Comparison of ENCODE assay signal across 9 cellular contexts in the genomic region with DNA sequence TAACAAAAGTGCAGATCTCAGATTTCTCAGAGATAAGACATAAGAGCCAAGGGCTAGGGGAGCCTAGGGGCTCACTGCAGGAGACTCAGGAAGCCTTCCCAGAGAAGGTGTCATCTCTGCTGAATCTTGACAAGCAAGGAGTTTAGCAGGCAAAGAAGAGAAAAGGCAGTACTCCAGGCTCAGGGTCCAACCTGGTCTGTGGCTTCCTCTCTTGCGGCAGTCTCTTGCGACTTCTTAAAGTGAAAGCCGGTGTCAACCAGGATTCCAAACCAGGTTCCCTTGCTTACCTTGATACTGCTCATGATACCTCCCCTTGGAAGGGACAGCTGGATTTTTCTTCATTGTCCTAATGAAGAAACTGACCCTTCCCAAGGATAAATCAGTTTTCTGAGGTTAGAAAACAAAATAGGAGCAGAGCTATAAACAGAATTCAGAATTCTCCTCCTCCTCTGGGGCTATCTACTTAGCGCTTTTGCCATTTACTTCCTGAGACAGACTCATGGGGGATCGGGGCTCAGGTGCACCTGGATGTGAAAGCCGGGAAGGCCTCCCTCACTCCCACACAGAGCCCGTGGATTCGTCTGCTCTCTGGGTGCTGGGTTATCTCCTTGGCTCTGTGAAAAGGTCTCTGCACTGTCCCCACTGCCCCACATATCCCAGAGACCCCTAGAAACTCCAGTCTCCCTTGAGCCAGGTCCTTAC. TPM values are rescaled to one million over a fixed set of nuclear protein-coding genes. Genes with fewer than 3 reads are reported as not detected.
DNase-seq lines count a peak whose midpoint lies in the region; ATAC-seq and TF ChIP-seq lines count a peak whose summit lies in the region.
"Had no signal": no experiment of that assay in that cellular context is flagged by ENCODE, and none has a peak within 500 bp of the region (broad histone marks: within the 10 kb centered on the region; RNA-seq: fewer than 3 reads in every experiment).

No MANE protein-coding gene starts in this region.

- no peaks in the 10 kb centered on the region for H4K20me1 ChIP-seq in BLaER1

- peaks cover 53% of the 10 kb centered on the region for H3K4me1 ChIP-seq in BLaER1
- peaks cover 54 to 56% of the 10 kb centered on the region in 2 donors for H3K4me1 ChIP-seq in duodenal mucosa (ENCODE audit: control insufficient read depth in 1 of 2, insufficient read depth in 2 of 2, low read length in 2 of 2)

- no peak for TF ChIP-seq CTCF in neural crest cell (conservative IDR thresholded peaks at IDR 0.05)

- H3K9me3 Mint-ChIP-seq in neural crest cell = no peaks in the 10 kb centered on the region

- TF ChIP-seq EP300 in Ishikawa (IDR thresholded peaks at IDR 0.05; ENCODE audit: borderline replicate concordance) = no peak

- no peak for TF ChIP-seq RAD21 in Ishikawa (IDR thresholded peaks at IDR 0.05; ENCODE audit: low read depth)

- H3K27me3 ChIP-seq in BLaER1 (peaks cover 22% of the 10 kb centered on the region), duodenal mucosa (ENCODE audit: control insufficient read depth in 1 of 2, insufficient read depth in 2 of 2, low read length in 2 of 2) (no peaks in the 10 kb centered on the region)

- peaks cover 19% of the 10 kb centered on the region for H3K27me3 Mint-ChIP-seq in neural crest cell (ENCODE audit: low read depth)

- ATAC-seq in HG03354 (IDR thresholded peaks at IDR 0.05; ENCODE audit: poor library complexity, severe bottlenecking, unreplicated experiment) (no peak), GM21737 (IDR thresholded peaks at IDR 0.05; ENCODE audit: unreplicated experiment) (no peak)

- peak overlapping the region; percentile 69 for H3K27ac Mint-ChIP-seq in neural crest cell (ENCODE audit: unreplicated experiment)

- no peak overlapping the region; the same call in 1 of the 2 replicates for H3K27ac ChIP-seq in BLaER1
- peak overlapping the region; percentile 81 for H3K27ac ChIP-seq in duodenal mucosa (ENCODE audit: low read depth, low read length)

- H3K9me3 ChIP-seq in BLaER1 (no peaks in the 10 kb centered on the region), duodenal mucosa (ENCODE audit: control insufficient read depth in 1 of 2, low read length in 2 of 2) (no peaks in the 10 kb centered on the region)

- H3K36me3 Mint-ChIP-seq in neural crest cell (ENCODE audit: low read depth) = no peaks in the 10 kb centered on the region

- peak overlapping the region; percentile 63 for H3K4me2 ChIP-seq in BLaER1

- H3K4me3 ChIP-seq in BLaER1 (no peak overlapping the region), duodenal mucosa (ENCODE audit: low read depth in 1 of 2, low read length in 2 of 2) (peak overlapping the region; percentile 28 to 41)

- DNase-seq in neural crest cell (ENCODE audit: low read depth, low spot score) (no peak), mesenteric fat pad (ENCODE audit: low spot score) (no peak), iPS-NIHi11 (ENCODE audit: low spot score) (no peak)
- DNase-seq: SHP77 treated with DMSO at 0.1 percent for 48 hours had no signal

- H3K4me1 Mint-ChIP-seq in neural crest cell = peaks cover 29% of the 10 kb centered on the region

- H3K9ac ChIP-seq in BLaER1 = no peak overlapping the region
- peak overlapping the region; percentile 13 to 21 for H3K9ac ChIP-seq in duodenal mucosa (ENCODE audit: low read depth in 1 of 2, low read length in 2 of 2)

- H3K4me3 Mint-ChIP-seq in neural crest cell = no peak overlapping the region

- H3K36me3 ChIP-seq in BLaER1 = no peaks in the 10 kb centered on the region
- H3K36me3 ChIP-seq in duodenal mucosa (ENCODE audit: control insufficient read depth in 1 of 2, insufficient read depth in 2 of 2, low read length in 2 of 2) = no peaks in the 10 kb centered on the region

TF ChIP-seq in Ishikawa, 13 proteins besides CTCF, POLR2A, EP300 and RAD21:
- no peak for TF ChIP-seq TAF1 (IDR thresholded peaks at IDR 0.05; ENCODE audit: low read depth)
- TF ChIP-seq CREB1 (IDR thresholded peaks at IDR 0.05; ENCODE audit: low read depth) = no peak
- no peak for TF ChIP-seq YY1 (IDR thresholded peaks at IDR 0.05; ENCODE audit: low read depth)
- TF ChIP-seq ZBTB7A (IDR thresholded peaks at IDR 0.05; ENCODE audit: low read depth) = peak; percentile 44; the same call in 1 of the 2 replicates
- TF ChIP-seq, protein P1, sequence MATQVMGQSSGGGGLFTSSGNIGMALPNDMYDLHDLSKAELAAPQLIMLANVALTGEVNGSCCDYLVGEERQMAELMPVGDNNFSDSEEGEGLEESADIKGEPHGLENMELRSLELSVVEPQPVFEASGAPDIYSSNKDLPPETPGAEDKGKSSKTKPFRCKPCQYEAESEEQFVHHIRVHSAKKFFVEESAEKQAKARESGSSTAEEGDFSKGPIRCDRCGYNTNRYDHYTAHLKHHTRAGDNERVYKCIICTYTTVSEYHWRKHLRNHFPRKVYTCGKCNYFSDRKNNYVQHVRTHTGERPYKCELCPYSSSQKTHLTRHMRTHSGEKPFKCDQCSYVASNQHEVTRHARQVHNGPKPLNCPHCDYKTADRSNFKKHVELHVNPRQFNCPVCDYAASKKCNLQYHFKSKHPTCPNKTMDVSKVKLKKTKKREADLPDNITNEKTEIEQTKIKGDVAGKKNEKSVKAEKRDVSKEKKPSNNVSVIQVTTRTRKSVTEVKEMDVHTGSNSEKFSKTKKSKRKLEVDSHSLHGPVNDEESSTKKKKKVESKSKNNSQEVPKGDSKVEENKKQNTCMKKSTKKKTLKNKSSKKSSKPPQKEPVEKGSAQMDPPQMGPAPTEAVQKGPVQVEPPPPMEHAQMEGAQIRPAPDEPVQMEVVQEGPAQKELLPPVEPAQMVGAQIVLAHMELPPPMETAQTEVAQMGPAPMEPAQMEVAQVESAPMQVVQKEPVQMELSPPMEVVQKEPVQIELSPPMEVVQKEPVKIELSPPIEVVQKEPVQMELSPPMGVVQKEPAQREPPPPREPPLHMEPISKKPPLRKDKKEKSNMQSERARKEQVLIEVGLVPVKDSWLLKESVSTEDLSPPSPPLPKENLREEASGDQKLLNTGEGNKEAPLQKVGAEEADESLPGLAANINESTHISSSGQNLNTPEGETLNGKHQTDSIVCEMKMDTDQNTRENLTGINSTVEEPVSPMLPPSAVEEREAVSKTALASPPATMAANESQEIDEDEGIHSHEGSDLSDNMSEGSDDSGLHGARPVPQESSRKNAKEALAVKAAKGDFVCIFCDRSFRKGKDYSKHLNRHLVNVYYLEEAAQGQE (IDR thresholded peaks at IDR 0.05; ENCODE audit: low read depth) = no peak
TF ChIP-seq in Ishikawa: peak in this region for 1.

RNA-seq across cellular contexts. Expression of a gene that starts 1.8 kb away (rescaled TPM):
- not detected in 2 replicates for total RNA-seq in neural crest cell
- total RNA-seq in mesenteric fat pad = 3.3 TPM

RNA-seq across cellular contexts. Expression of a gene that starts 6.8 kb away (rescaled TPM):
- 1.6 and 1.7 TPM in 2 replicates for total RNA-seq in neural crest cell
- 161 TPM for total RNA-seq in mesenteric fat pad

RNA-seq across cellular contexts. Expression of a gene that starts 35.2 kb away (rescaled TPM):
- total RNA-seq in neural crest cell = 41.5 and 47.7 TPM in 2 replicates
- total RNA-seq in mesenteric fat pad = 264 TPM

Comparison
In these comparisons a context has a peak if more than half of its experiments do, and no peak if none do; other contexts are left out.
1. RNA of a gene that starts 6.8 kb away (total RNA-seq): 161 TPM in mesenteric fat pad (single experiment); 1.6 to 1.7 TPM in neural crest cell; every median in the first group is over 10 times any median in the second.